In genomic region chr11:61516191-61516590, GRCh38 we compare ENCODE assay signal across 13 cellular contexts. TPM values are rescaled to one million over a fixed set of nuclear protein-coding genes. Genes with fewer than 3 reads are reported as not detected.
DNase-seq lines count a peak whose midpoint lies in the region; ATAC-seq and TF ChIP-seq lines count a peak whose summit lies in the region.
"Had no signal": no experiment of that assay in that cellular context is flagged by ENCODE, and none has a peak within 500 bp of the region (broad histone marks: within the 10 kb centered on the region; RNA-seq: fewer than 3 reads in every experiment).

No MANE protein-coding gene starts in this region.

- BruUV-seq in MCF 10A (replicated peaks; lab: Mats Ljungman, UMichigan): no TSS peak

- H3K27ac ChIP-seq in BLaER1 (no peak overlapping the region), HEK293 (ENCODE audit: extremely low read depth, low read depth, low read length) (no peak overlapping the region), coronary artery (no peak overlapping the region), stomach (peak overlapping the region in 2 of 5 donors; percentile 22 to 81)
- H3K27ac ChIP-seq: neutrophil had no signal

- POLR2A ChIA-PET in HEK293 (lab: Yijun Ruan, JAX) (no interaction called here), MCF 10A (lab: Yijun Ruan, JAX) (interaction anchor here (0.8 kb wide), 1 partner anchor 39 kb away, joined by 3 read pairs; no protein-coding TSS in a partner anchor)
- POLR2A ChIA-PET in naive thymus-derived CD8-positive, alpha-beta T cell (lab: Charles Lee): interaction anchor here (0.6 to 1.5 kb wide), 3 partner anchors 38 to 87 kb away, joined by 3 read pairs; partner anchors contain the start of genes CPSF7 and SDHAF2

- intact Hi-C loops in stomach (cut with DNase I; ENCODE audit: low total_unique reads): loop anchor here (5.0 kb wide), 1 partner anchor 39 kb away; no protein-coding TSS in a partner anchor
- intact Hi-C loops in MCF 10A (cut with micrococcal nuclease): no loop called here

- CTCF ChIA-PET in HEK293 (lab: Yijun Ruan, JAX) (interaction anchor here (0.5 to 17.2 kb wide), 51 partner anchors 8 to 1039 kb away, joined by 3 to 325 read pairs (median 5); partner anchors contain the start of genes LRRC10B and TMEM109), MCF 10A (lab: Yijun Ruan, JAX) (interaction anchor here (0.6 to 4.3 kb wide), 46 partner anchors 8 to 1565 kb away, joined by 3 to 80 read pairs (median 5); partner anchors contain the start of gene LRRC10B)

- H3K4me3 ChIP-seq in BLaER1 (no peak overlapping the region), HEK293 (ENCODE audit: low read depth, low read length) (no peak overlapping the region), coronary artery (peak overlapping the region; percentile 51), stomach (no peak overlapping the region)

- H3K36me3 ChIP-seq in BLaER1 (no peaks in the 10 kb centered on the region), HEK293 (ENCODE audit: control insufficient read depth in 2 of 2, insufficient read depth in 1 of 2, low read length in 2 of 2) (no peaks in the 10 kb centered on the region), stomach (no peaks in the 10 kb centered on the region)
- H3K36me3 ChIP-seq: neutrophil had no signal

- H3K4me2 ChIP-seq in BLaER1: peak overlapping the region; percentile 65

- DNase-seq in coronary artery (ENCODE audit: low spot score): no peak
- no peak for DNase-seq in naive thymus-derived CD8-positive, alpha-beta T cell
- no peak for DNase-seq in germinal center (ENCODE audit: low spot score)
- no peak for DNase-seq in inferior parietal cortex (ENCODE audit: extremely low spot score)
- no peak for DNase-seq in stomach
- no peak for DNase-seq in MCF 10A (ENCODE audit: unreplicated experiment)
- DNase-seq: SIG-M5 had no signal

- H3K9me3 ChIP-seq in BLaER1 (no peaks in the 10 kb centered on the region), HEK293 (ENCODE audit: control insufficient read depth, insufficient read depth, low read depth, low read length) (no peaks in the 10 kb centered on the region), stomach (no peaks in the 10 kb centered on the region)
- H3K9me3 ChIP-seq: neutrophil had no signal

- H3K4me3 Mint-ChIP-seq in naive thymus-derived CD8-positive, alpha-beta T cell: peak overlapping the region in 6 of 10 donors; percentile 31 to 79 (median 75)
- no peak overlapping the region for H3K4me3 Mint-ChIP-seq in MCF 10A (ENCODE audit: unreplicated experiment)
- H3K4me3 Mint-ChIP-seq: brain; stimulated activated memory B cell treated with anti-CD40 and anti-IgM and Interleukin-4, amounts not matched to agents 10 μg/mL and 1 μg/mL and 100 μg/mL, for 72 hours had no signal

- H3K4me1 ChIP-seq in BLaER1 (peaks cover 49% of the 10 kb centered on the region), HEK293 (ENCODE audit: control insufficient read depth, insufficient read depth, low read length) (no peaks in the 10 kb centered on the region), stomach (peaks cover 6 to 18% (median 12%) of the 10 kb centered on the region in 4 donors)

- no peak overlapping the region for H3K27ac Mint-ChIP-seq in naive thymus-derived CD8-positive, alpha-beta T cell
- H3K27ac Mint-ChIP-seq in MCF 10A (ENCODE audit: low read depth, unreplicated experiment): no peak overlapping the region
- H3K27ac Mint-ChIP-seq: CD14-positive monocyte; stimulated activated memory B cell treated with anti-CD40 and anti-IgM and Interleukin-4, amounts not matched to agents 10 μg/mL and 1 μg/mL and 100 μg/mL, for 72 hours had no signal

- H3K9me3 Mint-ChIP-seq in naive thymus-derived CD8-positive, alpha-beta T cell: no peaks in the 10 kb centered on the region
- H3K9me3 Mint-ChIP-seq in MCF 10A (ENCODE audit: unreplicated experiment): no peaks in the 10 kb centered on the region
- H3K9me3 Mint-ChIP-seq: CD14-positive monocyte; stimulated activated memory B cell treated with anti-CD40 and anti-IgM and Interleukin-4, amounts not matched to agents 10 μg/mL and 1 μg/mL and 100 μg/mL, for 72 hours had no signal

- TF ChIP-seq EP300 in stomach (IDR thresholded peaks at IDR 0.05): no peak

- TF ChIP-seq POLR2A in stomach (IDR thresholded peaks at IDR 0.05): no peak

- peaks cover 5% of the 10 kb centered on the region; the same call in 1 of the 2 replicates for H4K20me1 ChIP-seq in BLaER1

- H3K27me3 ChIP-seq in BLaER1 (no peaks in the 10 kb centered on the region), stomach (peaks cover 0 to 61% (median 14%) of the 10 kb centered on the region in 3 donors)

- peak; percentile 35 to 49 for ATAC-seq in naive thymus-derived CD8-positive, alpha-beta T cell
- ATAC-seq: stimulated activated memory B cell treated with anti-CD40 and anti-IgM and Interleukin-4, amounts not matched to agents 10 μg/mL and 1 μg/mL and 100 μg/mL, for 72 hours had no signal

- 29 to 34% (median 31%) methylated on average over 14 to 22 of the region's 22 CpGs for WGBS in stomach, 5 donors

- H3K9ac ChIP-seq in BLaER1: 0 out of 2 replicates have a peak overlapping the region, but pooled peaks have one; percentile 21

- peaks cover 15 to 57% (median 41%) of the 10 kb centered on the region in 5 donors for H3K27me3 Mint-ChIP-seq in naive thymus-derived CD8-positive, alpha-beta T cell
- H3K27me3 Mint-ChIP-seq in MCF 10A (ENCODE audit: insufficient read depth, unreplicated experiment): no peaks in the 10 kb centered on the region
- H3K27me3 Mint-ChIP-seq: brain had no signal

- H3K4me1 Mint-ChIP-seq in naive thymus-derived CD8-positive, alpha-beta T cell: peaks cover 2 to 14% (median 8%) of the 10 kb centered on the region in 4 donors
- H3K4me1 Mint-ChIP-seq in MCF 10A (ENCODE audit: insufficient read depth, unreplicated experiment): no peaks in the 10 kb centered on the region

- no peaks in the 10 kb centered on the region for H3K36me3 Mint-ChIP-seq in naive thymus-derived CD8-positive, alpha-beta T cell
- no peaks in the 10 kb centered on the region for H3K36me3 Mint-ChIP-seq in MCF 10A (ENCODE audit: insufficient read depth, unreplicated experiment)
- H3K36me3 Mint-ChIP-seq: CD14-positive monocyte; stimulated activated memory B cell treated with anti-CD40 and anti-IgM and Interleukin-4, amounts not matched to agents 10 μg/mL and 1 μg/mL and 100 μg/mL, for 72 hours had no signal

- no peak for TF ChIP-seq CTCF in HEK293 (tag by site-specific recombination; IDR thresholded peaks at IDR 0.05)
- no peak for TF ChIP-seq CTCF in coronary artery (IDR thresholded peaks at IDR 0.05)
- no peak for TF ChIP-seq CTCF in stomach (IDR thresholded peaks at IDR 0.05)
- no peak for TF ChIP-seq CTCF in MCF 10A (IDR thresholded peaks at IDR 0.05; ENCODE audit: unreplicated experiment)

TF ChIP-seq in HEK293, 187 proteins besides CTCF, POLR2A, EP300 and RAD21:
- TF ChIP-seq ZBTB17 (tag by site-specific recombination; IDR thresholded peaks at IDR 0.05) (no peak), ZNF623 (tag by site-specific recombination; IDR thresholded peaks at IDR 0.05) (no peak), ZNF391 (tag by site-specific recombination; IDR thresholded peaks at IDR 0.05; ENCODE audit: borderline replicate concordance, low read depth) (no peak), WT1 (tag by site-specific recombination; IDR thresholded peaks at IDR 0.05) (no peak), EGR2 (tag by site-specific recombination; IDR thresholded peaks at IDR 0.05; ENCODE audit: low read depth) (0 out of 2 replicates have a peak, but pooled peaks have one; percentile 13), ZNF580 (tag by site-specific recombination; IDR thresholded peaks at IDR 0.05) (no peak)

RNA-seq across cellular contexts. Expression of gene LRRC10B, which starts 7.6 kb away (rescaled TPM):
- not detected for total RNA-seq in naive thymus-derived CD8-positive, alpha-beta T cell
- not detected for polyA plus RNA-seq in naive thymus-derived CD8-positive, alpha-beta T cell
- total RNA-seq in stomach: 1 to 10 TPM in 1 of 5 donors, under 1 TPM in 2, not detected in 2; 0.43 to 1.3 (median 0.92) TPM
- under 1 TPM; 0.44 to 0.76 (median 0.73) TPM for polyA plus RNA-seq in stomach
- not detected in 2 replicates for total RNA-seq in MCF 10A (2022)
- polyA plus RNA-seq: CD14-positive monocyte had no signal
